ENCODE assay signal across 1 cellular context in genomic region chr6:150592377-150592995, GRCh38.
A peak's percentile ranks its signal among the peaks of the same experiment; 100 is the strongest.
TF ChIP-seq lines count a peak whose summit lies in the region.

No MANE protein-coding gene starts in this region.

TF ChIP-seq in HEK293, 187 proteins besides CTCF, POLR2A, EP300 and RAD21 (continued from another document):
- TF ChIP-seq, protein P1, sequence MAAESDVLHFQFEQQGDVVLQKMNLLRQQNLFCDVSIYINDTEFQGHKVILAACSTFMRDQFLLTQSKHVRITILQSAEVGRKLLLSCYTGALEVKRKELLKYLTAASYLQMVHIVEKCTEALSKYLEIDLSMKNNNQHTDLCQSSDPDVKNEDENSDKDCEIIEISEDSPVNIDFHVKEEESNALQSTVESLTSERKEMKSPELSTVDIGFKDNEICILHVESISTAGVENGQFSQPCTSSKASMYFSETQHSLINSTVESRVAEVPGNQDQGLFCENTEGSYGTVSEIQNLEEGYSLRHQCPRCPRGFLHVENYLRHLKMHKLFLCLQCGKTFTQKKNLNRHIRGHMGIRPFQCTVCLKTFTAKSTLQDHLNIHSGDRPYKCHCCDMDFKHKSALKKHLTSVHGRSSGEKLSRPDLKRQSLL (tag by site-specific recombination; IDR thresholded peaks at IDR 0.05): no peak
- TF ChIP-seq, protein P2, sequence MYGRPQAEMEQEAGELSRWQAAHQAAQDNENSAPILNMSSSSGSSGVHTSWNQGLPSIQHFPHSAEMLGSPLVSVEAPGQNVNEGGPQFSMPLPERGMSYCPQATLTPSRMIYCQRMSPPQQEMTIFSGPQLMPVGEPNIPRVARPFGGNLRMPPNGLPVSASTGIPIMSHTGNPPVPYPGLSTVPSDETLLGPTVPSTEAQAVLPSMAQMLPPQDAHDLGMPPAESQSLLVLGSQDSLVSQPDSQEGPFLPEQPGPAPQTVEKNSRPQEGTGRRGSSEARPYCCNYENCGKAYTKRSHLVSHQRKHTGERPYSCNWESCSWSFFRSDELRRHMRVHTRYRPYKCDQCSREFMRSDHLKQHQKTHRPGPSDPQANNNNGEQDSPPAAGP (tag by site-specific recombination; IDR thresholded peaks at IDR 0.05): peak; percentile 61
- TF ChIP-seq ZNF112 (tag by site-specific recombination; IDR thresholded peaks at IDR 0.05) (peak; percentile 91), ZNF184 (tag by site-specific recombination; IDR thresholded peaks at IDR 0.05) (no peak), ZNF560 (tag by site-specific recombination; IDR thresholded peaks at IDR 0.05; ENCODE audit: borderline replicate concordance) (no peak), RBAK (tag by site-specific recombination; IDR thresholded peaks at IDR 0.05) (no peak), ZNF518A (tag by site-specific recombination; conservative IDR thresholded peaks at IDR 0.05; ENCODE audit: low read depth) (0 out of 2 replicates have a peak, but pooled peaks have one; percentile 11), ZBTB8A (tag by site-specific recombination; IDR thresholded peaks at IDR 0.05) (0 out of 2 replicates have a peak, but pooled peaks have one; percentile 34), ZBTB20 (tag by site-specific recombination; IDR thresholded peaks at IDR 0.05) (peak; percentile 26; the same call in 1 of the 2 replicates), ZNF521 (tag by site-specific recombination; IDR thresholded peaks at IDR 0.05) (no peak), ZNF501 (tag by site-specific recombination; IDR thresholded peaks at IDR 0.05) (peak; percentile 61; the same call in 1 of the 2 replicates), GLI2 (tag by site-specific recombination; IDR thresholded peaks at IDR 0.05; ENCODE audit: borderline replicate concordance, low read depth) (no peak), ZNF544 (tag by site-specific recombination; IDR thresholded peaks at IDR 0.05) (no peak), ZNF626 (tag by site-specific recombination; IDR thresholded peaks at IDR 0.05) (no peak), BCL11A (tag by site-specific recombination; IDR thresholded peaks at IDR 0.05; ENCODE audit: low read depth) (0 out of 2 replicates have a peak, but pooled peaks have one; percentile 50), ZNF654 (tag by site-specific recombination; IDR thresholded peaks at IDR 0.05; ENCODE audit: low read depth) (no peak), KLF16 (tag by site-specific recombination; IDR thresholded peaks at IDR 0.05) (peak; percentile 52; the same call in 1 of the 2 replicates), TRIM28 (IDR thresholded peaks at IDR 0.05; ENCODE audit: borderline replicate concordance, low read length) (peak; percentile 81; the same call in 1 of the 2 replicates), ZBTB17 (tag by site-specific recombination; IDR thresholded peaks at IDR 0.05) (peak; percentile 98), ZNF426 (tag by site-specific recombination; IDR thresholded peaks at IDR 0.05) (no peak)
- TF ChIP-seq, protein P3, sequence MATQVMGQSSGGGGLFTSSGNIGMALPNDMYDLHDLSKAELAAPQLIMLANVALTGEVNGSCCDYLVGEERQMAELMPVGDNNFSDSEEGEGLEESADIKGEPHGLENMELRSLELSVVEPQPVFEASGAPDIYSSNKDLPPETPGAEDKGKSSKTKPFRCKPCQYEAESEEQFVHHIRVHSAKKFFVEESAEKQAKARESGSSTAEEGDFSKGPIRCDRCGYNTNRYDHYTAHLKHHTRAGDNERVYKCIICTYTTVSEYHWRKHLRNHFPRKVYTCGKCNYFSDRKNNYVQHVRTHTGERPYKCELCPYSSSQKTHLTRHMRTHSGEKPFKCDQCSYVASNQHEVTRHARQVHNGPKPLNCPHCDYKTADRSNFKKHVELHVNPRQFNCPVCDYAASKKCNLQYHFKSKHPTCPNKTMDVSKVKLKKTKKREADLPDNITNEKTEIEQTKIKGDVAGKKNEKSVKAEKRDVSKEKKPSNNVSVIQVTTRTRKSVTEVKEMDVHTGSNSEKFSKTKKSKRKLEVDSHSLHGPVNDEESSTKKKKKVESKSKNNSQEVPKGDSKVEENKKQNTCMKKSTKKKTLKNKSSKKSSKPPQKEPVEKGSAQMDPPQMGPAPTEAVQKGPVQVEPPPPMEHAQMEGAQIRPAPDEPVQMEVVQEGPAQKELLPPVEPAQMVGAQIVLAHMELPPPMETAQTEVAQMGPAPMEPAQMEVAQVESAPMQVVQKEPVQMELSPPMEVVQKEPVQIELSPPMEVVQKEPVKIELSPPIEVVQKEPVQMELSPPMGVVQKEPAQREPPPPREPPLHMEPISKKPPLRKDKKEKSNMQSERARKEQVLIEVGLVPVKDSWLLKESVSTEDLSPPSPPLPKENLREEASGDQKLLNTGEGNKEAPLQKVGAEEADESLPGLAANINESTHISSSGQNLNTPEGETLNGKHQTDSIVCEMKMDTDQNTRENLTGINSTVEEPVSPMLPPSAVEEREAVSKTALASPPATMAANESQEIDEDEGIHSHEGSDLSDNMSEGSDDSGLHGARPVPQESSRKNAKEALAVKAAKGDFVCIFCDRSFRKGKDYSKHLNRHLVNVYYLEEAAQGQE (tag by site-specific recombination; IDR thresholded peaks at IDR 0.05): no peak
- TF ChIP-seq, protein P4, sequence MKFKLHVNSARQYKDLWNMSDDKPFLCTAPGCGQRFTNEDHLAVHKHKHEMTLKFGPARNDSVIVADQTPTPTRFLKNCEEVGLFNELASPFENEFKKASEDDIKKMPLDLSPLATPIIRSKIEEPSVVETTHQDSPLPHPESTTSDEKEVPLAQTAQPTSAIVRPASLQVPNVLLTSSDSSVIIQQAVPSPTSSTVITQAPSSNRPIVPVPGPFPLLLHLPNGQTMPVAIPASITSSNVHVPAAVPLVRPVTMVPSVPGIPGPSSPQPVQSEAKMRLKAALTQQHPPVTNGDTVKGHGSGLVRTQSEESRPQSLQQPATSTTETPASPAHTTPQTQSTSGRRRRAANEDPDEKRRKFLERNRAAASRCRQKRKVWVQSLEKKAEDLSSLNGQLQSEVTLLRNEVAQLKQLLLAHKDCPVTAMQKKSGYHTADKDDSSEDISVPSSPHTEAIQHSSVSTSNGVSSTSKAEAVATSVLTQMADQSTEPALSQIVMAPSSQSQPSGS (tag by site-specific recombination; IDR thresholded peaks at IDR 0.05; ENCODE audit: low read depth): no peak
- TF ChIP-seq, protein P5, sequence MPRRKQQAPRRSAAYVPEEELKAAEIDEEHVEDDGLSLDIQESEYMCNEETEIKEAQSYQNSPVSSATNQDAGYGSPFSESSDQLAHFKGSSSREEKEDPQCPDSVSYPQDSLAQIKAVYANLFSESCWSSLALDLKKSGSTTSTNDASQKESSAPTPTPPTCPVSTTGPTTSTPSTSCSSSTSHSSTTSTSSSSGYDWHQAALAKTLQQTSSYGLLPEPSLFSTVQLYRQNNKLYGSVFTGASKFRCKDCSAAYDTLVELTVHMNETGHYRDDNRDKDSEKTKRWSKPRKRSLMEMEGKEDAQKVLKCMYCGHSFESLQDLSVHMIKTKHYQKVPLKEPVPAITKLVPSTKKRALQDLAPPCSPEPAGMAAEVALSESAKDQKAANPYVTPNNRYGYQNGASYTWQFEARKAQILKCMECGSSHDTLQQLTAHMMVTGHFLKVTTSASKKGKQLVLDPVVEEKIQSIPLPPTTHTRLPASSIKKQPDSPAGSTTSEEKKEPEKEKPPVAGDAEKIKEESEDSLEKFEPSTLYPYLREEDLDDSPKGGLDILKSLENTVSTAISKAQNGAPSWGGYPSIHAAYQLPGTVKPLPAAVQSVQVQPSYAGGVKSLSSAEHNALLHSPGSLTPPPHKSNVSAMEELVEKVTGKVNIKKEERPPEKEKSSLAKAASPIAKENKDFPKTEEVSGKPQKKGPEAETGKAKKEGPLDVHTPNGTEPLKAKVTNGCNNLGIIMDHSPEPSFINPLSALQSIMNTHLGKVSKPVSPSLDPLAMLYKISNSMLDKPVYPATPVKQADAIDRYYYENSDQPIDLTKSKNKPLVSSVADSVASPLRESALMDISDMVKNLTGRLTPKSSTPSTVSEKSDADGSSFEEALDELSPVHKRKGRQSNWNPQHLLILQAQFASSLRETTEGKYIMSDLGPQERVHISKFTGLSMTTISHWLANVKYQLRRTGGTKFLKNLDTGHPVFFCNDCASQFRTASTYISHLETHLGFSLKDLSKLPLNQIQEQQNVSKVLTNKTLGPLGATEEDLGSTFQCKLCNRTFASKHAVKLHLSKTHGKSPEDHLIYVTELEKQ (tag by site-specific recombination; IDR thresholded peaks at IDR 0.05; ENCODE audit: borderline replicate concordance): peak; percentile 85; the same call in 1 of the 2 replicates
- TF ChIP-seq, protein P6, sequence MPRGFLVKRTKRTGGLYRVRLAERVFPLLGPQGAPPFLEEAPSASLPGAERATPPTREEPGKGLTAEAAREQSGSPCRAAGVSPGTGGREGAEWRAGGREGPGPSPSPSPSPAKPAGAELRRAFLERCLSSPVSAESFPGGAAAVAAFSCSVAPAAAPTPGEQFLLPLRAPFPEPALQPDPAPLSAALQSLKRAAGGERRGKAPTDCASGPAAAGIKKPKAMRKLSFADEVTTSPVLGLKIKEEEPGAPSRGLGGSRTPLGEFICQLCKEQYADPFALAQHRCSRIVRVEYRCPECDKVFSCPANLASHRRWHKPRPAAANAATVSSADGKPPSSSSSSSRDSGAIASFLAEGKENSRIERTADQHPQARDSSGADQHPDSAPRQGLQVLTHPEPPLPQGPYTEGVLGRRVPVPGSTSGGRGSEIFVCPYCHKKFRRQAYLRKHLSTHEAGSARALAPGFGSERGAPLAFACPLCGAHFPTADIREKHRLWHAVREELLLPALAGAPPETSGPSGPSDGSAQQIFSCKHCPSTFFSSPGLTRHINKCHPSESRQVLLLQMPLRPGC (tag by site-specific recombination; IDR thresholded peaks at IDR 0.05): peak; percentile 96
